Comparison of ENCODE assay signal across 2 cellular contexts in genomic region chr17:28572294-28573099, GRCh38.
TF ChIP-seq lines count a peak whose summit lies in the region.

No MANE protein-coding gene starts in this region.

TF ChIP-seq in A549, 52 proteins besides CTCF, POLR2A, EP300 and RAD21:
- TF ChIP-seq GATA3 (IDR thresholded peaks at IDR 0.05; ENCODE audit: borderline replicate concordance) (no peak), TFCP2L1 (CRISPR knock-in tag; IDR thresholded peaks at IDR 0.05) (no peak), CEBPB (IDR thresholded peaks at IDR 0.05) (no peak), EHF (CRISPR knock-in tag; IDR thresholded peaks at IDR 0.05) (no peak), SREBF2 (IDR thresholded peaks at IDR 0.05) (no peak), PHF8 (IDR thresholded peaks at IDR 0.05; ENCODE audit: borderline replicate concordance, low read depth) (no peak), SMC3 (IDR thresholded peaks at IDR 0.05) (no peak), E2F6 (IDR thresholded peaks at IDR 0.05; ENCODE audit: borderline replicate concordance, low read depth) (no peak), NFE2L2 (conservative IDR thresholded peaks at IDR 0.05; ENCODE audit: low read length) (no peak), HOXB13 (CRISPR knock-in tag; IDR thresholded peaks at IDR 0.05; ENCODE audit: low read depth) (no peak), KDM5A (IDR thresholded peaks at IDR 0.05) (no peak), ZFP36 (IDR thresholded peaks at IDR 0.05; ENCODE audit: borderline replicate concordance, partially characterized antibody) (no peak), POLR2AphosphoS2 (conservative IDR thresholded peaks at IDR 0.05; ENCODE audit: low read length) (no peak), CBX8 (IDR thresholded peaks at IDR 0.05) (no peak), KDM1A (IDR thresholded peaks at IDR 0.05; ENCODE audit: low read depth) (no peak), ESRRA (IDR thresholded peaks at IDR 0.05; ENCODE audit: borderline replicate concordance, low read length) (no peak), HOXA7 (CRISPR knock-in tag; IDR thresholded peaks at IDR 0.05) (no peak), NPAS2 (CRISPR knock-in tag; IDR thresholded peaks at IDR 0.05; ENCODE audit: borderline replicate concordance) (no peak), FOSL2 (IDR thresholded peaks at IDR 0.05) (no peak), FOSL2 (CRISPR knock-in tag; IDR thresholded peaks at IDR 0.05) (no peak)

TF ChIP-seq in GM12878, 131 proteins besides CTCF, POLR2A, EP300 and RAD21:
- TF ChIP-seq RELA (IDR thresholded peaks at IDR 0.05; ENCODE audit: borderline replicate concordance, partially characterized antibody): no peak
- TF ChIP-seq NFYA (IDR thresholded peaks at IDR 0.05; ENCODE audit: borderline replicate concordance, low read depth, low read length): no peak
- TF ChIP-seq TCF12 (IDR thresholded peaks at IDR 0.05; ENCODE audit: low read depth, low read length): no peak
- TF ChIP-seq ZNF24 (IDR thresholded peaks at IDR 0.05): no peak
- TF ChIP-seq RB1 (IDR thresholded peaks at IDR 0.05; ENCODE audit: borderline replicate concordance): no peak
- no peak for TF ChIP-seq PML (IDR thresholded peaks at IDR 0.05; ENCODE audit: low read length)
- TF ChIP-seq NFXL1 (IDR thresholded peaks at IDR 0.05; ENCODE audit: borderline replicate concordance): no peak
- TF ChIP-seq SUPT20H (IDR thresholded peaks at IDR 0.05; ENCODE audit: borderline replicate concordance, control insufficient read depth, low read depth, low read length): no peak
- TF ChIP-seq CEBPZ (IDR thresholded peaks at IDR 0.05; ENCODE audit: low read depth, low read length): no peak
- no peak for TF ChIP-seq SIX5 (IDR thresholded peaks at IDR 0.05; ENCODE audit: low read depth, low read length, severe bottlenecking)
- TF ChIP-seq GABPA (IDR thresholded peaks at IDR 0.05; ENCODE audit: low read depth): no peak
- TF ChIP-seq RCOR1 (conservative IDR thresholded peaks at IDR 0.05; ENCODE audit: low read depth, low read length): no peak
- TF ChIP-seq RFX5 (IDR thresholded peaks at IDR 0.05; ENCODE audit: low read depth, low read length): no peak
